In the genomic region with DNA sequence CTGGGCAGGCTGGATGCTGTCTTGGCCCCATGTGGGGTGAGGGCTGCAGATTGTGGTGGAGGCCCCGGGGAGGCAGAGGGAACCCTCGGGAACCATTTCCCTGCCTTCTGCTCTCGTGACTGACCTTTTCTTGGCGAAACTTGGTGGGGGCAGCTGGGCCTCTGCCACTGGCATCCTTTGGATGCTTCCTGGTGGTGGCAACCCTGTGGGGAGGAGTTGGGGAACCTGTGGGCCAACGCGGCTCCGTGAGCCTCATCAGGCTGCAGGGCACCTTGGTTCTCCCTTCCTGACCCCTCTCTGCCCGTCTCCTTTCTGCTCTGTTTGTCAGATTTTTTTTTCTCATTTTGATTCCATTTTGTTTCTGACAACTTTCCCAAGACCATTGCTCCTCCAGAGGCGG, we compare ENCODE assay signal across 25 cellular contexts. TPM values are rescaled to one million over a fixed set of nuclear protein-coding genes. Genes with fewer than 3 reads are reported as not detected.
"Had no signal": no experiment of that assay in that cellular context is flagged by ENCODE, and none has a peak within 500 bp of the region (broad histone marks: within the 10 kb centered on the region; RNA-seq: fewer than 3 reads in every experiment).

No MANE protein-coding gene starts in this region.

- DNase-seq: colonic mucosa; cortex of kidney; effector CD8-positive, alpha-beta T cell; effector memory CD8-positive, alpha-beta T cell; endodermal cell; erythroblast; esophagus squamous epithelium; foreskin fibroblast; foreskin melanocyte; gastrocnemius medialis; glutamatergic neuron; heart right ventricle; hippocampal formation; left cardiac atrium; left lung; left ventricle myocardium superior; lower lobe of right lung; mesenchymal stem cell; mucosa of descending colon; naive B cell had no signal

- H3K4me3 ChIP-seq: colonic mucosa, esophagus squamous epithelium, gastrocnemius medialis, heart right ventricle, left lung, lower lobe of right lung, mucosa of descending colon had no signal

- H3K36me3 Mint-ChIP-seq: mesothelial cell of epicardium had no signal

- H3K36me3 ChIP-seq: colonic mucosa, esophagus squamous epithelium, gastrocnemius medialis, heart right ventricle, left lung, lower lobe of right lung had no signal

- H3K4me3 Mint-ChIP-seq: dendritic cell treated with granulocyte-macrophage colony-stimulating factor and Interleukin-4, amounts not matched to agents 40 ng/mL and 50 ng/mL, for 4 days; effector memory CD8-positive, alpha-beta T cell; endodermal cell; mesothelial cell of epicardium had no signal

- H3K27me3 ChIP-seq: colonic mucosa had no signal

- H3K9me3 ChIP-seq: colonic mucosa, gastrocnemius medialis, mucosa of descending colon had no signal

- ATAC-seq: effector memory CD8-positive, alpha-beta T cell; esophagus mucosa; gastrocnemius medialis; heart right ventricle; left cardiac atrium; left lung; left ventricle myocardium superior; lower lobe of right lung; mucosa of descending colon had no signal

- H3K9me3 Mint-ChIP-seq: dendritic cell treated with granulocyte-macrophage colony-stimulating factor and Interleukin-4, amounts not matched to agents 40 ng/mL and 50 ng/mL, for 4 days had no signal

- H3K4me1 ChIP-seq: colonic mucosa, gastrocnemius medialis had no signal

- H3K27ac ChIP-seq: colonic mucosa, epithelial cell of prostate, esophagus squamous epithelium, gastrocnemius medialis, heart right ventricle, left lung, lower lobe of right lung had no signal

- H3K27ac Mint-ChIP-seq: dendritic cell treated with granulocyte-macrophage colony-stimulating factor and Interleukin-4, amounts not matched to agents 40 ng/mL and 50 ng/mL, for 4 days; effector memory CD8-positive, alpha-beta T cell; endodermal cell; mesothelial cell of epicardium had no signal

- H3K4me1 Mint-ChIP-seq: endodermal cell, mesothelial cell of epicardium had no signal

RNA-seq across cellular contexts. Expression of a gene that starts 54.1 kb away (rescaled TPM):
- total RNA-seq: lung microvascular endothelial cell had no signal
